ENCODE assay signal across 9 cellular contexts in the genomic region with DNA sequence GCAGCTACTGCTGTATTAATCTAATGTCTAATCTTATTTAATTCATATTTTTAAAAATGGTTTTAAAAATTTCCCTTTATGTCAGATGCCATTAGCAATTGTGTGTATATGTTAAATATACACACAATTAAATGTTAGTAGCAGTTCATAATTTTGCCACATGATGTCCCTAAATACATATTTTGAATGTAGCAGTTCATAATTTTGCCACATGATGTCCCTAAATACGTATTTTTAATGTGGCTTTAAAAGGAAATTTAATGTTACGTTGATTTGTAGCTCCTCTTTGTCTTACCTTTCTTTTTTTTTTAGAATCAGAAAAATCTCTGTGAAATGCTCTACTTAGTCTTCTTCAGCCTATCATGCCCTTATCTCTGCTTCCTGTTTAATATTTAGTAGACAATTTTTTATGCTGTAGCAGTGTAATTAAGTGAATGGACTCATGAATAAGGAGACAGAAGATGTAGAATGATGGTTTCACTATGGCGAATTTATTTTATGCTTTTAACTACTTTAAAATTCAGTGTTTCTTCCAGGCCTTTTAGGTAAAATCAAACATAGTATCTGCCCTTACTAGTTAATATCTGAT. TPM values are rescaled to one million over a fixed set of nuclear protein-coding genes. Genes with fewer than 3 reads are reported as not detected.
A peak's percentile ranks its signal among the peaks of the same experiment; 100 is the strongest.
DNase-seq lines count a peak whose midpoint lies in the region; ATAC-seq and TF ChIP-seq lines count a peak whose summit lies in the region.
"Had no signal": no experiment of that assay in that cellular context is flagged by ENCODE, and none has a peak within 500 bp of the region (broad histone marks: within the 10 kb centered on the region; RNA-seq: fewer than 3 reads in every experiment).

No MANE protein-coding gene starts in this region.

- H3K4me3 ChIP-seq in BE2C (ENCODE audit: low read depth, low read length), result peak overlapping the region; percentile 39
- peak overlapping the region; percentile 15 for H3K4me3 ChIP-seq in fibroblast of pulmonary artery (replicated peaks; ENCODE audit: low read depth, low read length)
- peak overlapping the region; percentile 32 for H3K4me3 ChIP-seq in thoracic aorta

- H3K4me1 ChIP-seq in BE2C, result no peaks in the 10 kb centered on the region
- no peaks in the 10 kb centered on the region for H3K4me1 ChIP-seq in thoracic aorta (ENCODE audit: control insufficient read depth in 1 of 2, low read depth in 2 of 2)

- no peak overlapping the region for H3K27ac ChIP-seq in thoracic aorta
- H3K27ac ChIP-seq: neutrophil had no signal

- H3K27me3 ChIP-seq in BE2C (no peaks in the 10 kb centered on the region), thoracic aorta (replicated peaks; ENCODE audit: insufficient read depth) (no peaks in the 10 kb centered on the region)
- H3K27me3 ChIP-seq: neutrophil had no signal

- ATAC-seq in GM18858 (IDR thresholded peaks at IDR 0.05; ENCODE audit: unreplicated experiment), result peak; percentile 70
- ATAC-seq in HG03159 (IDR thresholded peaks at IDR 0.05; ENCODE audit: unreplicated experiment), result peak; percentile 93
- ATAC-seq in thoracic aorta (ENCODE audit: insufficient number of reproducible peaks, low FRiP score, low read depth), result no peak

- no peak for DNase-seq in BE2C
- DNase-seq in RKO (ENCODE audit: low spot score), result peak; percentile 74
- peak; percentile 72 for DNase-seq in fibroblast of pulmonary artery (ENCODE audit: low read depth)
- DNase-seq in thoracic aorta (ENCODE audit: low spot score), result no peak
- DNase-seq in NCI-H187 (lab: John Stamatoyannopoulos, UW), result no peak
- DNase-seq in stimulated activated CD4-positive, alpha-beta T cell treated with anti-CD3 and anti-CD28 coated beads, Interleukin-2, amount 100 ng/mL, for 24 hours, result no peak

- H3K9me3 ChIP-seq in BE2C (no peaks in the 10 kb centered on the region), thoracic aorta (no peaks in the 10 kb centered on the region)
- H3K9me3 ChIP-seq: neutrophil had no signal

- no peaks in the 10 kb centered on the region for H3K36me3 ChIP-seq in BE2C
- H3K36me3 ChIP-seq in thoracic aorta, result no peaks in the 10 kb centered on the region
- H3K36me3 ChIP-seq: neutrophil had no signal

- TF ChIP-seq CTCF in BE2C (IDR thresholded peaks at IDR 0.05; ENCODE audit: low read depth, low read length) (peak; percentile 63), fibroblast of pulmonary artery (IDR thresholded peaks at IDR 0.05; ENCODE audit: low read length, missing control alignments) (peak; percentile 81), thoracic aorta (IDR thresholded peaks at IDR 0.05) (peak; percentile 57)

RNA-seq across cellular contexts. Expression of a gene that starts 26.1 kb away (rescaled TPM):
- polyA plus RNA-seq in BE2C (2012; ENCODE audit: insufficient read depth, insufficient read length, low read depth), result not detected
- total RNA-seq in thoracic aorta, result not detected

Comparison
In these comparisons a context has a peak if more than half of its experiments do, and no peak if none do; other contexts are left out.
1. DNase-seq: peak in RKO (single experiment) and fibroblast of pulmonary artery (single experiment); none in BE2C (single experiment), thoracic aorta (single experiment), NCI-H187 (0 of 2) and stimulated activated CD4-positive, alpha-beta T cell treated with anti-CD3 and anti-CD28 coated beads, Interleukin-2, amount 100 ng/mL, for 24 hours (0 of 2).
2. Peak in every context shown above with its lines, with median percentiles within 50 percentile points of each other: H3K4me3 ChIP-seq and CTCF ChIP-seq.